17 cellular contexts compared by ENCODE assay signal in genomic region chr4:1503583-1504471, GRCh38.
DNase-seq lines count a peak whose midpoint lies in the region; ATAC-seq and TF ChIP-seq lines count a peak whose summit lies in the region.
"Had no signal": no experiment of that assay in that cellular context is flagged by ENCODE, and none has a peak within 500 bp of the region (broad histone marks: within the 10 kb centered on the region; RNA-seq: fewer than 3 reads in every experiment).

No MANE protein-coding gene starts in this region.

- no peak for ATAC-seq in SK-N-SH treated with all-trans-retinoic acid at 6 μM for 48 hours
- ATAC-seq: GM23338 had no signal

- H4K20me1 ChIP-seq in SK-N-SH (ENCODE audit: insufficient read depth) (no peaks in the 10 kb centered on the region), mammary epithelial cell (ENCODE audit: insufficient read depth, low read length) (no peaks in the 10 kb centered on the region)

- dilution Hi-C loops in mammary epithelial cell (cut with HindIII; ENCODE audit: low sequenced_read_pairs), result no loop called here

- DNase-seq in SK-N-SH (peak; percentile 57), hepatic stellate cell (ENCODE audit: low spot score) (peak; percentile 33), posterior cingulate gyrus (peak in 6 of 10 donors; percentile 7 to 80 (median 39)), HUDEP-2 (lab: John Stamatoyannopoulos, UW; ENCODE audit: unreplicated experiment in 76 of 76) (no peak), MG63 (no peak), mammary epithelial cell (no peak)
- DNase-seq: activated CD4-positive, alpha-beta T cell treated with anti-CD3 and anti-CD28 coated beads, Interleukin-2, amount 50 U/mL, for 4 hours; NCI-H446 had no signal

- TF ChIP-seq CTCF in SK-N-SH (IDR thresholded peaks at IDR 0.05) (no peak), HEK293 (tag by site-specific recombination; IDR thresholded peaks at IDR 0.05) (no peak), mammary epithelial cell (conservative IDR thresholded peaks at IDR 0.05 in 1 of 2, IDR thresholded peaks at IDR 0.05 in 1 of 2; ENCODE audit: extremely low read depth in 1 of 2, insufficient read depth in 1 of 2, low read depth in 1 of 2, low read length in 2 of 2) (no peak)

- no peaks in the 10 kb centered on the region for H3F3A ChIP-seq in SK-N-SH (replicated peaks; ENCODE audit: insufficient read depth)

- H3K27ac ChIP-seq in SK-N-SH (ENCODE audit: low read depth in 2 of 2, low read length in 1 of 2) (no peak overlapping the region), HEK293 (ENCODE audit: extremely low read depth, low read depth, low read length) (no peak overlapping the region), mammary epithelial cell (ENCODE audit: insufficient read depth, low read depth, low read length) (no peak overlapping the region)
- H3K27ac ChIP-seq: 22Rv1, ascending aorta, C4-2B, neutrophil, SJCRH30, thoracic aorta had no signal

- no peak overlapping the region for H3K4me2 ChIP-seq in SK-N-SH
- H3K4me2 ChIP-seq in mammary epithelial cell (ENCODE audit: insufficient read depth, low read depth, low read length), result no peak overlapping the region
- H3K4me2 ChIP-seq: GM23338 had no signal

- in situ Hi-C loops in mammary epithelial cell (cut with MboI; ENCODE audit: low sequenced_read_pairs in 2 of 2), result no loop called here

- POLR2A ChIA-PET in SK-N-SH (lab: Yijun Ruan, JAX) (no interaction called here), HEK293 (lab: Yijun Ruan, JAX) (no interaction called here)

- H3K4me3 ChIP-seq in SK-N-SH (ENCODE audit: low read depth in 2 of 2, low read length in 1 of 2) (no peak overlapping the region), HEK293 (ENCODE audit: low read depth, low read length) (no peak overlapping the region), MG63 (no peak overlapping the region), mammary epithelial cell (replicated peaks in 1 of 3; ENCODE audit: insufficient read depth in 1 of 3, low read depth in 2 of 3, low read length in 3 of 3) (no peak overlapping the region)
- H3K4me3 ChIP-seq: ascending aorta, GM23338, SJCRH30, thoracic aorta had no signal

- no peak for TF ChIP-seq RAD21 in SK-N-SH (IDR thresholded peaks at IDR 0.05; ENCODE audit: low read length)

- H3K9me3 ChIP-seq in SK-N-SH (no peaks in the 10 kb centered on the region), HEK293 (ENCODE audit: control insufficient read depth, insufficient read depth, low read depth, low read length) (no peaks in the 10 kb centered on the region), MG63 (no peaks in the 10 kb centered on the region), mammary epithelial cell (replicated peaks; ENCODE audit: insufficient read depth, low read length) (no peaks in the 10 kb centered on the region)
- H3K9me3 ChIP-seq: ascending aorta, neutrophil, SJCRH30, thoracic aorta had no signal

- no peaks in the 10 kb centered on the region for H3K9me2 ChIP-seq in SK-N-SH

- WGBS in SK-N-SH (ENCODE audit: low lambda C conversion rate), result 75% methylated on average over 13 of the region's 37 CpGs
- 91% methylated on average over 12 of the region's 37 CpGs for WGBS in mammary epithelial cell (ENCODE audit: low coverage, missing lambda C conversion rate)

- no peaks in the 10 kb centered on the region for H3K4me1 ChIP-seq in SK-N-SH (ENCODE audit: control insufficient read depth in 1 of 2, insufficient read depth in 2 of 2, low read depth in 1 of 2, low read length in 1 of 2)
- H3K4me1 ChIP-seq in HEK293 (ENCODE audit: control insufficient read depth, insufficient read depth, low read length), result no peaks in the 10 kb centered on the region
- no peaks in the 10 kb centered on the region for H3K4me1 ChIP-seq in mammary epithelial cell (ENCODE audit: insufficient read depth, low read length)
- H3K4me1 ChIP-seq: ascending aorta had no signal

- BruUV-seq in mammary epithelial cell (replicated peaks; lab: Mats Ljungman, UMichigan), result no TSS peak

- no peak for TF ChIP-seq EP300 in SK-N-SH (IDR thresholded peaks at IDR 0.05; ENCODE audit: borderline replicate concordance in 1 of 2, low read depth in 1 of 2, low read length in 1 of 2)

- intact Hi-C loops in posterior cingulate gyrus (cut with DNase I), result no loop called here
- intact Hi-C loops in mammary epithelial cell (cut with micrococcal nuclease), result no loop called here

- CTCF ChIA-PET in SK-N-SH (lab: Yijun Ruan, JAX), result interaction anchor here (1.3 kb wide), 1 partner anchor 9 kb away, joined by 4 read pairs; no protein-coding TSS in a partner anchor
- CTCF ChIA-PET in HEK293 (lab: Yijun Ruan, JAX), result no interaction called here
- CTCF ChIA-PET in mammary epithelial cell (lab: Charles Lee; ENCODE audit: low non-redundant PET), result no interaction called here

- H3K27me3 ChIP-seq in SK-N-SH (ENCODE audit: insufficient read depth) (peaks cover 43% of the 10 kb centered on the region), MG63 (no peaks in the 10 kb centered on the region), mammary epithelial cell (ENCODE audit: insufficient read depth, low read length) (no peaks in the 10 kb centered on the region)
- H3K27me3 ChIP-seq: ascending aorta, SJCRH30 had no signal

- H3K9ac ChIP-seq in SK-N-SH (no peak overlapping the region), mammary epithelial cell (ENCODE audit: insufficient read depth, low read length) (no peak overlapping the region)

- H3K36me3 ChIP-seq in SK-N-SH (replicated peaks in 1 of 2; ENCODE audit: control insufficient read depth in 1 of 2, insufficient read depth in 2 of 2, low read length in 1 of 2) (no peaks in the 10 kb centered on the region), HEK293 (ENCODE audit: control insufficient read depth in 2 of 2, insufficient read depth in 1 of 2, low read length in 2 of 2) (no peaks in the 10 kb centered on the region), MG63 (no peaks in the 10 kb centered on the region), mammary epithelial cell (ENCODE audit: insufficient read depth, low read length) (no peaks in the 10 kb centered on the region)
- H3K36me3 ChIP-seq: ascending aorta, neutrophil, SJCRH30, thoracic aorta had no signal

- H2AFZ ChIP-seq in SK-N-SH (ENCODE audit: low read depth), result no peak overlapping the region
- no peak overlapping the region for H2AFZ ChIP-seq in mammary epithelial cell (ENCODE audit: low read depth, low read length)
- H2AFZ ChIP-seq: GM23338 had no signal

- H3K79me2 ChIP-seq in SK-N-SH (ENCODE audit: insufficient read depth) (no peaks in the 10 kb centered on the region), mammary epithelial cell (ENCODE audit: insufficient read depth, low read length) (no peaks in the 10 kb centered on the region)

TF ChIP-seq in SK-N-SH, 30 proteins besides CTCF, POLR2A, EP300 and RAD21 (continues in another document):
- TF ChIP-seq ZBTB33 (IDR thresholded peaks at IDR 0.05; ENCODE audit: borderline replicate concordance, low read depth), result no peak

TF ChIP-seq in SK-N-SH treated with all-trans-retinoic acid at 6 μM for 48 hours, 23 proteins besides CTCF, POLR2A, EP300 and RAD21 (continues in another document):
- no peak for TF ChIP-seq SNAI2 (CRISPR knock-in tag; IDR thresholded peaks at IDR 0.05)
- no peak for TF ChIP-seq POU6F1 (CRISPR knock-in tag; IDR thresholded peaks at IDR 0.05; ENCODE audit: borderline replicate concordance, low read depth)
- no peak for TF ChIP-seq TCF4 (CRISPR knock-in tag; IDR thresholded peaks at IDR 0.05; ENCODE audit: borderline replicate concordance)

TF ChIP-seq in HEK293, 187 proteins besides CTCF, POLR2A, EP300 and RAD21:
- TF ChIP-seq SP2 (tag by site-specific recombination; IDR thresholded peaks at IDR 0.05), result peak; percentile 23; the same call in 1 of the 2 replicates
- no peak for TF ChIP-seq ZNF501 (tag by site-specific recombination; IDR thresholded peaks at IDR 0.05)
- TF ChIP-seq BCL11A (tag by site-specific recombination; IDR thresholded peaks at IDR 0.05; ENCODE audit: low read depth), result 0 out of 2 replicates have a peak, but pooled peaks have one; percentile 56
- TF ChIP-seq ZBTB1 (tag by site-specific recombination; IDR thresholded peaks at IDR 0.05), result no peak
- TF ChIP-seq ZNF341 (tag by site-specific recombination; IDR thresholded peaks at IDR 0.05; ENCODE audit: low read depth), result no peak
- no peak for TF ChIP-seq ZNF202 (tag by site-specific recombination; IDR thresholded peaks at IDR 0.05; ENCODE audit: borderline replicate concordance)

Comparison
In these comparisons a context has a peak if more than half of its experiments do, and no peak if none do; other contexts are left out.
1. DNase-seq: peak in SK-N-SH (single experiment), hepatic stellate cell (single experiment) and posterior cingulate gyrus (6 of 10); none in HUDEP-2 (0 of 76), MG63 (single experiment) and mammary epithelial cell (single experiment).